In genomic region chr9:124742940-124743339, GRCh38 we compare ENCODE assay signal across 15 cellular contexts. TPM values are rescaled to one million over a fixed set of nuclear protein-coding genes. Genes with fewer than 3 reads are reported as not detected.
DNase-seq lines count a peak whose midpoint lies in the region; ATAC-seq and TF ChIP-seq lines count a peak whose summit lies in the region.
"Had no signal": no experiment of that assay in that cellular context is flagged by ENCODE, and none has a peak within 500 bp of the region (broad histone marks: within the 10 kb centered on the region; RNA-seq: fewer than 3 reads in every experiment).

No MANE protein-coding gene starts in this region.

- no peaks in the 10 kb centered on the region for H3K4me1 Mint-ChIP-seq in activated T-cell treated with anti-CD3 and anti-CD28 coated beads, Interleukin-2, amount 50 U/mL, for 4 hours (ENCODE audit: low read depth)

- no peak overlapping the region for H3K4me2 ChIP-seq in mesenchymal stem cell (ENCODE audit: low read length, poor library complexity, severe bottlenecking)

- no peak overlapping the region for H2AK5ac ChIP-seq in mesenchymal stem cell (ENCODE audit: low read length, severe bottlenecking)

- H3K79me1 ChIP-seq in mesenchymal stem cell (replicated peaks; ENCODE audit: low read length, poor library complexity, severe bottlenecking), result peaks cover 15% of the 10 kb centered on the region

- no peak overlapping the region for H3K4ac ChIP-seq in mesenchymal stem cell (ENCODE audit: low read depth in 1 of 2, low read length in 2 of 2)

- no peak overlapping the region for H2BK15ac ChIP-seq in mesenchymal stem cell (ENCODE audit: low read depth, poor library complexity, severe bottlenecking)

- H4K8ac ChIP-seq in mesenchymal stem cell (ENCODE audit: low read length), result no peak overlapping the region

- no peak overlapping the region for H3K18ac ChIP-seq in mesenchymal stem cell (ENCODE audit: low read depth in 1 of 2, low read length in 2 of 2)

- H2BK12ac ChIP-seq in mesenchymal stem cell (ENCODE audit: low read length in 2 of 2), result no peak overlapping the region

- H3K27me3 ChIP-seq in cardiac muscle cell, result no peaks in the 10 kb centered on the region
- H3K27me3 ChIP-seq in right atrium auricular region, result no peaks in the 10 kb centered on the region
- no peaks in the 10 kb centered on the region for H3K27me3 ChIP-seq in mesenchymal stem cell (ENCODE audit: control insufficient read depth in 1 of 2, insufficient read depth in 1 of 2, low read length in 2 of 2)

- no peaks in the 10 kb centered on the region for H3K9me3 Mint-ChIP-seq in activated T-cell treated with anti-CD3 and anti-CD28 coated beads, Interleukin-2, amount 50 U/mL, for 4 hours

- TF ChIP-seq CTCF in cardiac muscle cell (IDR thresholded peaks at IDR 0.05; ENCODE audit: low read depth, low read length), result no peak
- no peak for TF ChIP-seq CTCF in right atrium auricular region (IDR thresholded peaks at IDR 0.05)

- ATAC-seq in SK-N-SH treated with all-trans-retinoic acid at 6 μM for 48 hours (peak; percentile 57), HG03045 (IDR thresholded peaks at IDR 0.05; ENCODE audit: unreplicated experiment) (no peak), GM21576 (IDR thresholded peaks at IDR 0.05; ENCODE audit: unreplicated experiment) (no peak)
- no peak for ATAC-seq in activated T-cell treated with anti-CD3 and anti-CD28 coated beads, Interleukin-2, amount 50 U/mL, for 4 hours

- no peak overlapping the region for H3K23ac ChIP-seq in mesenchymal stem cell (ENCODE audit: low read length in 2 of 2)

- H4K91ac ChIP-seq in mesenchymal stem cell (ENCODE audit: low read length), result no peak overlapping the region

- no peaks in the 10 kb centered on the region for H3K36me3 Mint-ChIP-seq in activated T-cell treated with anti-CD3 and anti-CD28 coated beads, Interleukin-2, amount 50 U/mL, for 4 hours (ENCODE audit: insufficient read depth)

- peak overlapping the region; percentile 0 for H2BK5ac ChIP-seq in mesenchymal stem cell (ENCODE audit: low read depth, low read length, poor library complexity, severe bottlenecking)

- H3K27ac ChIP-seq in cardiac muscle cell, result peak overlapping the region; percentile 53
- H3K27ac ChIP-seq in right atrium auricular region, result no peak overlapping the region
- H3K27ac ChIP-seq in mesenchymal stem cell (ENCODE audit: low read length, poor library complexity, severe bottlenecking), result peak overlapping the region; percentile 25
- H3K27ac ChIP-seq: C4-2B, HL-60 had no signal

- H3K9me3 ChIP-seq in cardiac muscle cell (ENCODE audit: low read depth) (no peaks in the 10 kb centered on the region), right atrium auricular region (no peaks in the 10 kb centered on the region), mesenchymal stem cell (ENCODE audit: control insufficient read depth, low read length) (no peaks in the 10 kb centered on the region)
- H3K9me3 ChIP-seq: Caco-2 had no signal

- peaks cover 8% of the 10 kb centered on the region for H3K27me3 Mint-ChIP-seq in activated T-cell treated with anti-CD3 and anti-CD28 coated beads, Interleukin-2, amount 50 U/mL, for 4 hours (ENCODE audit: low read depth)

- H3K14ac ChIP-seq in mesenchymal stem cell (ENCODE audit: low read length in 2 of 2), result no peak overlapping the region

- H2BK120ac ChIP-seq in mesenchymal stem cell (ENCODE audit: low read depth, low read length), result no peak overlapping the region

- H2AFZ ChIP-seq in mesenchymal stem cell (ENCODE audit: low read depth, low read length), result no peak overlapping the region

- no peak overlapping the region for H3K9ac ChIP-seq in mesenchymal stem cell (ENCODE audit: low read length)

- H3K4me1 ChIP-seq in cardiac muscle cell (ENCODE audit: low read depth) (peaks cover 11% of the 10 kb centered on the region), right atrium auricular region (no peaks in the 10 kb centered on the region), mesenchymal stem cell (ENCODE audit: control insufficient read depth, insufficient read depth, low read depth, low read length) (peaks cover 2% of the 10 kb centered on the region)
- H3K4me1 ChIP-seq: Caco-2 had no signal

- no peak overlapping the region for H3K4me3 Mint-ChIP-seq in activated T-cell treated with anti-CD3 and anti-CD28 coated beads, Interleukin-2, amount 50 U/mL, for 4 hours

- DNase-seq in cardiac muscle cell (ENCODE audit: low read depth in 1 of 2, low spot score in 1 of 2) (no peak), right atrium auricular region (ENCODE audit: low spot score) (no peak), mesenchymal stem cell (no peak), NOMO-1 (lab: John Stamatoyannopoulos, UW; ENCODE audit: unreplicated experiment in 2 of 2) (no peak)
- no peak for DNase-seq in activated T-cell treated with anti-CD3 and anti-CD28 coated beads, Interleukin-2, amount 50 U/mL, for 4 hours
- DNase-seq: Caco-2, DMS153, NCI-H187 treated with DMSO at 0.1 percent for 48 hours, NCI-H774, SHP77 had no signal

- H3K36me3 ChIP-seq in cardiac muscle cell, result no peaks in the 10 kb centered on the region
- H3K36me3 ChIP-seq in right atrium auricular region, result no peaks in the 10 kb centered on the region
- peaks cover 0 to 2% of the 10 kb centered on the region in 2 experiments for H3K36me3 ChIP-seq in mesenchymal stem cell (ENCODE audit: control insufficient read depth in 1 of 2, insufficient read depth in 2 of 2, low read depth in 1 of 2, low read length in 2 of 2)

- H3K4me3 ChIP-seq in cardiac muscle cell (no peak overlapping the region), right atrium auricular region (no peak overlapping the region), mesenchymal stem cell (ENCODE audit: insufficient read depth in 1 of 2, low read depth in 1 of 2, low read length in 2 of 2) (no peak overlapping the region)

TF ChIP-seq in SK-N-SH treated with all-trans-retinoic acid at 6 μM for 48 hours, 23 proteins besides CTCF, POLR2A, EP300 and RAD21:
- no peak for TF ChIP-seq ZC3H10 (CRISPR knock-in tag; IDR thresholded peaks at IDR 0.05)
- TF ChIP-seq ZNF565 (CRISPR knock-in tag; conservative IDR thresholded peaks at IDR 0.05; ENCODE audit: low read depth), result no peak
- no peak for TF ChIP-seq BACH2 (CRISPR knock-in tag; IDR thresholded peaks at IDR 0.05; ENCODE audit: borderline replicate concordance)
- TF ChIP-seq POU6F1 (CRISPR knock-in tag; IDR thresholded peaks at IDR 0.05; ENCODE audit: borderline replicate concordance, low read depth), result no peak
TF ChIP-seq in SK-N-SH treated with all-trans-retinoic acid at 6 μM for 48 hours: peak in this region for 0.

RNA-seq across cellular contexts. Expression of gene NR6A1, which starts 28.2 kb away (rescaled TPM):
- 12.8 and 19.8 TPM in 2 replicates for total RNA-seq in cardiac muscle cell
- polyA plus RNA-seq in cardiac muscle cell, result 3.2 and 5.8 TPM in 2 replicates
- 1 to 10 TPM; 1.9 to 2.6 TPM for total RNA-seq in right atrium auricular region
- polyA plus RNA-seq in mesenchymal stem cell (2013, experiment 1 of 2), result 0.66 TPM
- polyA plus RNA-seq in mesenchymal stem cell (2013, experiment 2 of 2), result 0.74 TPM
- 1 to 10 TPM; 2.3 to 3.5 (median 2.7) TPM for total RNA-seq in activated T-cell treated with anti-CD3 and anti-CD28 coated beads, Interleukin-2, amount 50 U/mL, for 4 hours

RNA-seq across cellular contexts. Expression of gene OLFML2A, which starts 34.0 kb away (rescaled TPM):
- 4.7 and 10.7 TPM in 2 replicates for total RNA-seq in cardiac muscle cell
- 2.6 and 3.4 TPM in 2 replicates for polyA plus RNA-seq in cardiac muscle cell
- total RNA-seq in right atrium auricular region, result 10 to 100 TPM; 41.2 to 53.2 TPM
- 14.3 TPM for polyA plus RNA-seq in mesenchymal stem cell (2013, experiment 1 of 2)
- polyA plus RNA-seq in mesenchymal stem cell (2013, experiment 2 of 2), result 14.4 TPM
- total RNA-seq in activated T-cell treated with anti-CD3 and anti-CD28 coated beads, Interleukin-2, amount 50 U/mL, for 4 hours, result under 1 TPM in 1 of 3 donors, not detected in 2; 0.03 TPM

Comparison
In these comparisons a context has a peak if more than half of its experiments do, and no peak if none do; other contexts are left out.
1. H3K27ac ChIP-seq: peak in cardiac muscle cell (single experiment) and mesenchymal stem cell (single experiment); none in right atrium auricular region (0 of 2).